In the genomic region with DNA sequence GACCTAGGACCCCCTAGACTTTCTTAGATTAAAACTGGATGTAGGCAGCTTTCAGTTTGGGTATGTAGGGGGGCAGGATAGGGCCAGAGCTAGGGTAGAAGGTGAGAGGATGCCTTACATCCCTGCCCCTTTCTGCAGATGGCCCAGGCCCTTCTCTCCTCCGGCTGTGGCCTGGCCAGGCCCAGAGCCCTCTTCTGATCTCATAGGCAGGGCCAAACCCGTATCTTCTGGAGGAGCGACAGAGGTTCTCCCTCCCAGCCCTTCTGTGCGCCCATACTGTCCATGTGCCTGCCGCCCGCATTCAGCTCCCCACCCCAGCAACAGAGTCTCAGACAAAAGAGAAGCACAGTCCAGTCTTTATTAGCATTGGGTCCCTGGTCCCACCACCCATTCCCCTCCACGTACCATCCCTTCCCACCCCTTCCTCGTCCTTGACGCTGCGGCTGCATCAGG, we compare ENCODE assay signal across 10 cellular contexts. TPM values are rescaled to one million over a fixed set of nuclear protein-coding genes. Genes with fewer than 3 reads are reported as not detected.
DNase-seq lines count a peak whose midpoint lies in the region; ATAC-seq, FAIRE-seq and TF ChIP-seq lines count a peak whose summit lies in the region.
"Had no signal": no experiment of that assay in that cellular context is flagged by ENCODE, and none has a peak within 500 bp of the region (broad histone marks: within the 10 kb centered on the region; RNA-seq: fewer than 3 reads in every experiment).

No MANE protein-coding gene starts in this region.

- H3K27me3 Mint-ChIP-seq in activated T-cell treated with anti-CD3 and anti-CD28 coated beads, Interleukin-2, amount 50 U/mL, for 24 hours: peaks cover 4% of the 10 kb centered on the region
- no peaks in the 10 kb centered on the region for H3K27me3 Mint-ChIP-seq in memory B cell

- TF ChIP-seq EP300 in SK-N-SH (IDR thresholded peaks at IDR 0.05; ENCODE audit: borderline replicate concordance in 1 of 2, low read depth in 1 of 2, low read length in 1 of 2): no peak

- POLR2A ChIA-PET in SK-N-SH (lab: Yijun Ruan, JAX): interaction anchor here (0.8 kb wide), 1 partner anchor 21 kb away, joined by 5 read pairs; a partner anchor contains a TSS

- no peak for TF ChIP-seq RAD21 in SK-N-SH (IDR thresholded peaks at IDR 0.05; ENCODE audit: low read length)

- no peak for ATAC-seq in SK-N-SH treated with all-trans-retinoic acid at 6 μM for 48 hours
- no peak for ATAC-seq in memory B cell (ENCODE audit: low read depth)
- ATAC-seq in pancreas: no peak
- no peak for ATAC-seq in omental fat pad (ENCODE audit: low FRiP score)

- no peak overlapping the region for H3K4me2 ChIP-seq in SK-N-SH

- H3K36me3 ChIP-seq in SK-N-SH (replicated peaks in 1 of 2; ENCODE audit: control insufficient read depth in 1 of 2, insufficient read depth in 2 of 2, low read length in 1 of 2) (no peaks in the 10 kb centered on the region), testis (ENCODE audit: low read depth, missing control alignments) (no peaks in the 10 kb centered on the region), pancreas (no peaks in the 10 kb centered on the region)

- H3K27ac Mint-ChIP-seq in activated T-cell treated with anti-CD3 and anti-CD28 coated beads, Interleukin-2, amount 50 U/mL, for 24 hours: peak overlapping the region; percentile 100
- H3K27ac Mint-ChIP-seq in memory B cell: peak overlapping the region; percentile 100

- no peak overlapping the region for H2AFZ ChIP-seq in SK-N-SH (ENCODE audit: low read depth)
- H2AFZ ChIP-seq: parathyroid adenoma had no signal

- peak overlapping the region; percentile 99 for H3K4me3 Mint-ChIP-seq in activated T-cell treated with anti-CD3 and anti-CD28 coated beads, Interleukin-2, amount 50 U/mL, for 24 hours
- peak overlapping the region; percentile 97 for H3K4me3 Mint-ChIP-seq in memory B cell

- peaks cover 0 to 26% of the 10 kb centered on the region in 2 experiments; a peak in 1 of 4 replicates for H3K4me1 ChIP-seq in SK-N-SH (ENCODE audit: control insufficient read depth in 1 of 2, insufficient read depth in 2 of 2, low read depth in 1 of 2, low read length in 1 of 2)
- H3K4me1 ChIP-seq in testis: peaks cover 9% of the 10 kb centered on the region
- H3K4me1 ChIP-seq in pancreas: no peaks in the 10 kb centered on the region
- H3K4me1 ChIP-seq: parathyroid adenoma had no signal

- no peak for TF ChIP-seq POLR2A in testis (IDR thresholded peaks at IDR 0.05)

- H3K27me3 ChIP-seq in SK-N-SH (ENCODE audit: insufficient read depth) (0 out of 2 replicates have a peak, but pooled peaks cover 1% of the 10 kb centered on the region), testis (no peaks in the 10 kb centered on the region), pancreas (no peaks in the 10 kb centered on the region)

- FAIRE-seq in pancreas (lab: Jason Lieb, UNC): no peak

- WGBS in SK-N-SH (ENCODE audit: low lambda C conversion rate): 91% methylated on average over 9 of the region's 10 CpGs
- 75 to 84% methylated on average over 10 of the region's 10 CpGs for WGBS in testis, 2 donors
- WGBS in pancreas, 2 donors: 64 to 81% methylated on average over 10 of the region's 10 CpGs

- no peak overlapping the region for H3K9ac ChIP-seq in SK-N-SH
- H3K9ac ChIP-seq: parathyroid adenoma had no signal

- H3K27ac ChIP-seq in SK-N-SH (ENCODE audit: low read depth in 2 of 2, low read length in 1 of 2): no peak overlapping the region
- H3K27ac ChIP-seq in testis: no peak overlapping the region
- H3K27ac ChIP-seq in pancreas: peak overlapping the region in 2 of 4 donors; percentile 37 to 59
- H3K27ac ChIP-seq: parathyroid adenoma had no signal

- no peaks in the 10 kb centered on the region for H3K9me3 ChIP-seq in SK-N-SH
- no peaks in the 10 kb centered on the region for H3K9me3 ChIP-seq in testis
- no peaks in the 10 kb centered on the region for H3K9me3 ChIP-seq in pancreas

- TF ChIP-seq CTCF in SK-N-SH (IDR thresholded peaks at IDR 0.05) (no peak), testis (IDR thresholded peaks at IDR 0.05) (no peak), pancreas (IDR thresholded peaks at IDR 0.05) (no peak), omental fat pad (IDR thresholded peaks at IDR 0.05) (no peak)

- peaks cover 55% of the 10 kb centered on the region for H3K36me3 Mint-ChIP-seq in activated T-cell treated with anti-CD3 and anti-CD28 coated beads, Interleukin-2, amount 50 U/mL, for 24 hours (ENCODE audit: low read depth)
- peaks cover 24% of the 10 kb centered on the region for H3K36me3 Mint-ChIP-seq in memory B cell

- H3F3A ChIP-seq in SK-N-SH (replicated peaks; ENCODE audit: insufficient read depth): no peaks in the 10 kb centered on the region

- DNase-seq in SK-N-SH: peak; percentile 18
- peak; percentile 74 for DNase-seq in activated T-cell treated with anti-CD3 and anti-CD28 coated beads, Interleukin-2, amount 50 U/mL, for 24 hours
- no peak for DNase-seq in memory B cell (ENCODE audit: low spot score in 2 of 2)
- DNase-seq in testis: no peak
- no peak for DNase-seq in activated gamma-delta T cell treated with Interleukin-2 at 50 U/mL for 16 hours
- DNase-seq in pancreas: no peak
- DNase-seq in omental fat pad (ENCODE audit: low spot score): no peak
- DNase-seq: NCI-H226 had no signal

- H4K20me1 ChIP-seq in SK-N-SH (ENCODE audit: insufficient read depth): no peaks in the 10 kb centered on the region

- H3K79me2 ChIP-seq in SK-N-SH (ENCODE audit: insufficient read depth): no peaks in the 10 kb centered on the region
- H3K79me2 ChIP-seq: parathyroid adenoma had no signal

- CTCF ChIA-PET in SK-N-SH (lab: Yijun Ruan, JAX): interaction anchor here (0.6 to 0.7 kb wide), 2 partner anchors 27 to 1634 kb away, joined by 3 read pairs; a partner anchor contains a TSS

- H3K9me2 ChIP-seq in SK-N-SH: no peaks in the 10 kb centered on the region

- H3K4me1 Mint-ChIP-seq in activated T-cell treated with anti-CD3 and anti-CD28 coated beads, Interleukin-2, amount 50 U/mL, for 24 hours (ENCODE audit: low read depth): peaks cover 60% of the 10 kb centered on the region
- H3K4me1 Mint-ChIP-seq in memory B cell: peaks cover 52% of the 10 kb centered on the region

- intact Hi-C loops in testis (cut with DNase I; ENCODE audit: low total_unique reads): no loop called here
- intact Hi-C loops in pancreas (cut with DNase I): no loop called here

- H3K4me3 ChIP-seq in SK-N-SH (ENCODE audit: low read depth in 2 of 2, low read length in 1 of 2) (no peak overlapping the region), testis (peak overlapping the region; percentile 15 to 38), pancreas (peak overlapping the region in 1 of 4 donors; percentile 33)

- no peaks in the 10 kb centered on the region for H3K9me3 Mint-ChIP-seq in activated T-cell treated with anti-CD3 and anti-CD28 coated beads, Interleukin-2, amount 50 U/mL, for 24 hours
- no peaks in the 10 kb centered on the region for H3K9me3 Mint-ChIP-seq in memory B cell

TF ChIP-seq in SK-N-SH, 30 proteins besides CTCF, POLR2A, EP300 and RAD21:
- TF ChIP-seq FOSL2 (IDR thresholded peaks at IDR 0.05; ENCODE audit: borderline replicate concordance, low read depth) (no peak), NRF1 (IDR thresholded peaks at IDR 0.05; ENCODE audit: low read depth, low read length) (no peak), FOXJ3 (CRISPR knock-in tag; IDR thresholded peaks at IDR 0.05) (no peak), SIN3A (IDR thresholded peaks at IDR 0.05; ENCODE audit: borderline replicate concordance, low read depth, low read length) (no peak), TCF12 (IDR thresholded peaks at IDR 0.05) (no peak), RCOR1 (IDR thresholded peaks at IDR 0.05; ENCODE audit: low read length) (no peak), GATA2 (CRISPR knock-in tag; IDR thresholded peaks at IDR 0.05) (no peak), MXI1 (IDR thresholded peaks at IDR 0.05; ENCODE audit: low read depth, low read length) (no peak)

TF ChIP-seq in SK-N-SH treated with all-trans-retinoic acid at 6 μM for 48 hours, 23 proteins besides CTCF, POLR2A, EP300 and RAD21 (continues in another document):
- no peak for TF ChIP-seq TOX (CRISPR knock-in tag; IDR thresholded peaks at IDR 0.05; ENCODE audit: borderline replicate concordance)
- TF ChIP-seq ZNF565 (CRISPR knock-in tag; conservative IDR thresholded peaks at IDR 0.05; ENCODE audit: low read depth): no peak
- no peak for TF ChIP-seq OSR1 (CRISPR knock-in tag; IDR thresholded peaks at IDR 0.05)
- TF ChIP-seq ZNF8 (CRISPR knock-in tag; IDR thresholded peaks at IDR 0.05): no peak
- no peak for TF ChIP-seq CSDC2 (CRISPR knock-in tag; IDR thresholded peaks at IDR 0.05)
- no peak for TF ChIP-seq RARB (CRISPR knock-in tag; IDR thresholded peaks at IDR 0.05)
- no peak for TF ChIP-seq SNAI2 (CRISPR knock-in tag; IDR thresholded peaks at IDR 0.05)

RNA-seq across cellular contexts. Expression of a gene that starts 2.0 kb away (rescaled TPM):
- 0.79 and 1.9 TPM in 2 replicates for polyA plus RNA-seq in SK-N-SH (2012; rRNA removed)
- polyA plus RNA-seq in SK-N-SH (2012; cell fraction: cytosol; rRNA removed): 0.28 and 0.97 TPM in 2 replicates
- polyA plus RNA-seq in SK-N-SH (2012; cell fraction: nucleus; rRNA removed): 4.8 and 8.3 TPM in 2 replicates
- total RNA-seq in testis: 10 to 100 TPM in 1 of 2 donors, 1 to 10 TPM in 1; 7.2 to 13.0 TPM
- polyA plus RNA-seq in testis (ENCODE audit: insufficient read depth, low read depth, low replicate concordance): 8.2 TPM
- 10 to 100 TPM in 4 of 6 donors, 1 to 10 TPM in 2; 7.0 to 19.6 (median 12.9) TPM for total RNA-seq in pancreas
- polyA plus RNA-seq in pancreas: 10 to 100 TPM; 56.7 to 90.2 TPM
- 10 to 100 TPM in 1 of 4 donors, 1 to 10 TPM in 3; 1.9 to 13.6 (median 5.4) TPM for total RNA-seq in omental fat pad

RNA-seq across cellular contexts. Expression of a gene that starts 21.4 kb away (rescaled TPM):
- polyA plus RNA-seq in SK-N-SH (2012; rRNA removed): 165 and 205 TPM in 2 replicates
- 216 and 229 TPM in 2 replicates for polyA plus RNA-seq in SK-N-SH (2012; cell fraction: cytosol; rRNA removed)
- 54.9 and 92.8 TPM in 2 replicates for polyA plus RNA-seq in SK-N-SH (2012; cell fraction: nucleus; rRNA removed)
- 10 to 100 TPM; 59.3 to 64.4 TPM for total RNA-seq in testis
- polyA plus RNA-seq in testis (ENCODE audit: insufficient read depth, low read depth, low replicate concordance): 98.5 TPM
- total RNA-seq in pancreas: 10 to 100 TPM; 14.1 to 43.7 (median 26.5) TPM
- polyA plus RNA-seq in pancreas: 10 to 100 TPM; 23.3 to 42.3 TPM
- 10 to 100 TPM; 42.1 to 49.2 (median 47.3) TPM for total RNA-seq in omental fat pad

RNA-seq across cellular contexts. Expression of a gene that starts 49.8 kb away (rescaled TPM):
- not detected in 2 replicates for polyA plus RNA-seq in SK-N-SH (2012; rRNA removed)
- not detected in 2 replicates for polyA plus RNA-seq in SK-N-SH (2012; cell fraction: cytosol; rRNA removed)
- polyA plus RNA-seq in SK-N-SH (2012; cell fraction: nucleus; rRNA removed): not detected in 2 replicates
- total RNA-seq in testis: 1 to 10 TPM in 1 of 2 donors, under 1 TPM in 1; 0.87 to 1.1 TPM
- polyA plus RNA-seq in testis (ENCODE audit: insufficient read depth, low read depth, low replicate concordance): 0.87 TPM
- total RNA-seq in pancreas: under 1 TPM; 0.03 to 0.28 (median 0.09) TPM
- under 1 TPM in 1 of 2 donors, not detected in 1; 0.19 TPM for polyA plus RNA-seq in pancreas
- under 1 TPM in 2 of 4 donors, not detected in 2; 0.19 to 0.84 TPM for total RNA-seq in omental fat pad

Comparison
In these comparisons a context has a peak if more than half of its experiments do, and no peak if none do; other contexts are left out.
1. DNase-seq: peak in SK-N-SH (single experiment) and activated T-cell treated with anti-CD3 and anti-CD28 coated beads, Interleukin-2, amount 50 U/mL, for 24 hours (single experiment); none in memory B cell (0 of 2), testis (single experiment), activated gamma-delta T cell treated with Interleukin-2 at 50 U/mL for 16 hours (single experiment), pancreas (0 of 6) and omental fat pad (single experiment).
2. H3K4me3 ChIP-seq: peak in testis (2 of 2); none in SK-N-SH (0 of 2).